Comparison of ENCODE assay signal across 10 cellular contexts in the genomic region with DNA sequence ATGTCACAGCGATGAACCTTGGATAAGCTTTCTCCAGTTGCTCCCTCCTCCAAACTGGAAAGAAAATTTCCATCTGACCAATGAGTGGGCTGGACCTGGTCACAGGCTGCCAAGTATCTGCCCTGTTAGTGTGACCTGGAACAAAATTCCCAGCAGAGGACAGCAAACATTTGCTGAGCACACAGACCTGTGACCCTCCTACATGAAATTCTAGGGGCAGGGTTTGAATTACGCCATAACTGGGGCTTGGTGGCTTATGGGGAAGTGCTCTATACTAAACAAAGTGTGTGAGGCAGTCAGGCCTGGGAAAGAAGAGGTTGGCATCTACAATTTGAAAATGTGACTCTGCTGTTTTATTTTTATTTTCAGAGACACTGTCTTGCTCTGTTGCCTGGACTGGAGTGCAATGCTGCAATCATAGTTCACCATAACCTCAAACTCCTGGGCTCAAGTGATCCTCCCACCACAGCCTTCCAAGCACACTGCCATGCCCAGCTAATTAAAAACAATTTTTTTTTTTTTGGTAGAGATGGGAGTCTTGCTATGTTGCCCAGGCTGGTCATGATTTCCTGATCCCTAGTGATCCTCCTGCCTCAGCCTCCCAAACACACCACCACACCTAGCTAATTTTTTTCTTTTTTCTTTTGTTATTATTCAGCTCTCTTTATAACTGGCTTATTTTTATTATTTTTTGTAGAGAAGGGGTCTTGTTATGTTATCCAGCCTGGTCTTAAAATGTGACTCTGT. TPM values are rescaled to one million over a fixed set of nuclear protein-coding genes. Genes with fewer than 3 reads are reported as not detected.
DNase-seq lines count a peak whose midpoint lies in the region; ATAC-seq and TF ChIP-seq lines count a peak whose summit lies in the region.
"Had no signal": no experiment of that assay in that cellular context is flagged by ENCODE, and none has a peak within 500 bp of the region (broad histone marks: within the 10 kb centered on the region; RNA-seq: fewer than 3 reads in every experiment).

No MANE protein-coding gene starts in this region.

- intact Hi-C loops in IMR-90 (cut with micrococcal nuclease): no loop called here

- WGBS in IMR-90 (ENCODE audit: extremely low coverage in 2 of 2, insufficient read length in 1 of 2), 2 experiments: no CpG with 5 or more reads among the region's 2 CpGs

- CTCF ChIA-PET in IMR-90 (lab: Yijun Ruan, JAX): no interaction called here

- H4K8ac ChIP-seq in IMR-90 (ENCODE audit: low read depth in 2 of 2, low read length in 2 of 2): no peak overlapping the region

- no peak overlapping the region for H2BK120ac ChIP-seq in IMR-90 (ENCODE audit: low read depth, low read length)

- no peak for TF ChIP-seq CTCF in IMR-90 (conservative IDR thresholded peaks at IDR 0.05; ENCODE audit: low read depth, low read length)

- H3K36me3 Mint-ChIP-seq in activated naive CD8-positive, alpha-beta T cell treated with anti-CD3 and anti-CD28 coated beads, Interleukin-2, amount 50 U/mL, for 24 hours (ENCODE audit: low read depth): peaks cover 14% of the 10 kb centered on the region
- peaks cover 6 to 15% (median 10%) of the 10 kb centered on the region in 3 donors for H3K36me3 Mint-ChIP-seq in naive thymus-derived CD8-positive, alpha-beta T cell

- no peak overlapping the region for H3K4me3 ChIP-seq in IMR-90 (ENCODE audit: insufficient read depth, low read depth, low read length)

- peaks cover 0 to 2% of the 10 kb centered on the region in 2 experiments; a peak in 2 of 4 replicates for H3K79me1 ChIP-seq in IMR-90 (ENCODE audit: low read depth in 1 of 2, low read length in 2 of 2)

- no peak overlapping the region for H3K4ac ChIP-seq in IMR-90 (ENCODE audit: low read depth, low read length)

- no peaks in the 10 kb centered on the region for H3K9me3 Mint-ChIP-seq in activated naive CD8-positive, alpha-beta T cell treated with anti-CD3 and anti-CD28 coated beads, Interleukin-2, amount 50 U/mL, for 24 hours
- no peaks in the 10 kb centered on the region for H3K9me3 Mint-ChIP-seq in naive thymus-derived CD8-positive, alpha-beta T cell

- H3K23ac ChIP-seq in IMR-90 (ENCODE audit: low read depth, low read length): peak overlapping the region; percentile 9; the same call in 1 of the 2 replicates

- ATAC-seq in IMR-90 (ENCODE audit: low read depth) (peak; percentile 60), GM18502 (IDR thresholded peaks at IDR 0.05; ENCODE audit: poor library complexity, unreplicated experiment) (no peak)
- ATAC-seq in activated naive CD8-positive, alpha-beta T cell treated with anti-CD3 and anti-CD28 coated beads, Interleukin-2, amount 50 U/mL, for 24 hours: no peak
- ATAC-seq in naive thymus-derived CD8-positive, alpha-beta T cell: no peak

- H3K9me3 ChIP-seq in IMR-90 (ENCODE audit: control insufficient read depth, insufficient read depth, low read length): no peaks in the 10 kb centered on the region

- H3K27me3 Mint-ChIP-seq in activated naive CD8-positive, alpha-beta T cell treated with anti-CD3 and anti-CD28 coated beads, Interleukin-2, amount 50 U/mL, for 24 hours: no peaks in the 10 kb centered on the region
- H3K27me3 Mint-ChIP-seq in naive thymus-derived CD8-positive, alpha-beta T cell: no peaks in the 10 kb centered on the region

- H2BK20ac ChIP-seq in IMR-90 (ENCODE audit: low read depth, low read length): no peak overlapping the region

- POLR2A ChIA-PET in IMR-90 (lab: Charles Lee; ENCODE audit: unreplicated experiment): no interaction called here
- POLR2A ChIA-PET in naive thymus-derived CD8-positive, alpha-beta T cell (lab: Charles Lee): interaction anchor here (1.3 to 7.8 kb wide), 3 partner anchors 8 to 19 kb away, joined by 3 to 117 read pairs (median 20); a partner anchor contains a TSS

- DNase-seq in AML-193 (lab: John Stamatoyannopoulos, UW) (peak; percentile 87), IMR-90 (no peak), DMS79 (lab: John Stamatoyannopoulos, UW) (no peak), DMS153 (lab: John Stamatoyannopoulos, UW) (no peak), NAMALWA (ENCODE audit: low spot score) (no peak)
- no peak for DNase-seq in activated naive CD8-positive, alpha-beta T cell treated with anti-CD3 and anti-CD28 coated beads, Interleukin-2, amount 50 U/mL, for 24 hours
- no peak for DNase-seq in naive thymus-derived CD8-positive, alpha-beta T cell
- DNase-seq: hippocampal formation, NCI-H187 treated with DMSO at 0.1 percent for 48 hours had no signal

- H2AFZ ChIP-seq in IMR-90 (replicated peaks; ENCODE audit: low read length, poor library complexity): peak overlapping the region; percentile 33

- H3K4me1 ChIP-seq in IMR-90 (ENCODE audit: control insufficient read depth, insufficient read depth, low read length): peaks cover 2% of the 10 kb centered on the region; the same call in 1 of the 2 replicates

- no peak overlapping the region for H4K91ac ChIP-seq in IMR-90 (ENCODE audit: insufficient read depth, low read depth, low read length)

- peaks cover 76% of the 10 kb centered on the region for H3K4me1 Mint-ChIP-seq in activated naive CD8-positive, alpha-beta T cell treated with anti-CD3 and anti-CD28 coated beads, Interleukin-2, amount 50 U/mL, for 24 hours
- H3K4me1 Mint-ChIP-seq in naive thymus-derived CD8-positive, alpha-beta T cell: peaks cover 38 to 87% (median 82%) of the 10 kb centered on the region in 4 donors

- TF ChIP-seq RAD21 in IMR-90 (IDR thresholded peaks at IDR 0.05; ENCODE audit: low read length): no peak

- dilution Hi-C loops in IMR-90 (cut with HindIII; ENCODE audit: low sequenced_read_pairs, unreplicated experiment): no loop called here

- peak overlapping the region; percentile 22 for H3K27ac Mint-ChIP-seq in activated naive CD8-positive, alpha-beta T cell treated with anti-CD3 and anti-CD28 coated beads, Interleukin-2, amount 50 U/mL, for 24 hours
- H3K27ac Mint-ChIP-seq in naive thymus-derived CD8-positive, alpha-beta T cell: peak overlapping the region in 8 of 10 donors; percentile 31 to 96 (median 86)

- no peak for TF ChIP-seq POLR2A in IMR-90 (IDR thresholded peaks at IDR 0.05; ENCODE audit: low read depth, low read length)

- no peak overlapping the region for H2BK15ac ChIP-seq in IMR-90 (ENCODE audit: low read depth, low read length)

- H4K5ac ChIP-seq in IMR-90 (ENCODE audit: low read depth, low read length): no peak overlapping the region

- H3K27ac ChIP-seq in IMR-90 (ENCODE audit: insufficient read depth, low read length): no peak overlapping the region

- H3K9me1 ChIP-seq in IMR-90 (ENCODE audit: insufficient read depth, low read length): peaks cover 5% of the 10 kb centered on the region; the same call in 1 of the 2 replicates

- no peak overlapping the region; the same call in 1 of the 2 replicates for H3K14ac ChIP-seq in IMR-90 (replicated peaks; ENCODE audit: low read depth, low read length)

- H3K18ac ChIP-seq in IMR-90 (ENCODE audit: low read depth, low read length): no peak overlapping the region

- no peak overlapping the region for H3K9ac ChIP-seq in IMR-90 (ENCODE audit: low read depth, low read length)

- no peak overlapping the region for H3K56ac ChIP-seq in IMR-90 (ENCODE audit: extremely low read depth, insufficient read depth, low read length)

- H3K27me3 ChIP-seq in IMR-90 (ENCODE audit: control insufficient read depth, insufficient read depth, low read length): no peaks in the 10 kb centered on the region

- H2AK5ac ChIP-seq in IMR-90 (ENCODE audit: low read depth, low read length): no peak overlapping the region

- H2BK5ac ChIP-seq in IMR-90 (ENCODE audit: low read depth, low read length, poor library complexity, severe bottlenecking): no peak overlapping the region

- BruUV-seq in IMR-90 (replicated peaks; lab: Mats Ljungman, UMichigan): no TSS peak

- H3K4me2 ChIP-seq in IMR-90 (ENCODE audit: low read depth, low read length): no peak overlapping the region

- in situ Hi-C loops in IMR-90 (cut with MboI; ENCODE audit: low sequenced_read_pairs): no loop called here

- no peak overlapping the region for H3K4me3 Mint-ChIP-seq in activated naive CD8-positive, alpha-beta T cell treated with anti-CD3 and anti-CD28 coated beads, Interleukin-2, amount 50 U/mL, for 24 hours
- H3K4me3 Mint-ChIP-seq in naive thymus-derived CD8-positive, alpha-beta T cell: peak overlapping the region in 5 of 10 donors; percentile 26 to 57 (median 47)

- H4K20me1 ChIP-seq in IMR-90 (ENCODE audit: insufficient read depth, low read length): no peaks in the 10 kb centered on the region

- H3K36me3 ChIP-seq in IMR-90 (ENCODE audit: control insufficient read depth, insufficient read depth, low read length): no peaks in the 10 kb centered on the region

- no peak overlapping the region for H2AK9ac ChIP-seq in IMR-90 (replicated peaks; ENCODE audit: low read depth, low read length, poor library complexity)

TF ChIP-seq in IMR-90, 13 proteins besides CTCF, POLR2A, EP300 and RAD21 (continues in another document):
- TF ChIP-seq, protein P1, sequence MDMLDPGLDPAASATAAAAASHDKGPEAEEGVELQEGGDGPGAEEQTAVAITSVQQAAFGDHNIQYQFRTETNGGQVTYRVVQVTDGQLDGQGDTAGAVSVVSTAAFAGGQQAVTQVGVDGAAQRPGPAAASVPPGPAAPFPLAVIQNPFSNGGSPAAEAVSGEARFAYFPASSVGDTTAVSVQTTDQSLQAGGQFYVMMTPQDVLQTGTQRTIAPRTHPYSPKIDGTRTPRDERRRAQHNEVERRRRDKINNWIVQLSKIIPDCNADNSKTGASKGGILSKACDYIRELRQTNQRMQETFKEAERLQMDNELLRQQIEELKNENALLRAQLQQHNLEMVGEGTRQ (IDR thresholded peaks at IDR 0.05; ENCODE audit: low read depth, low read length): no peak
- TF ChIP-seq NFE2L2 (IDR thresholded peaks at IDR 0.05; ENCODE audit: low read depth, low read length) (no peak), MAFK (IDR thresholded peaks at IDR 0.05; ENCODE audit: low read depth, low read length) (no peak), RCOR1 (IDR thresholded peaks at IDR 0.05; ENCODE audit: insufficient replicate concordance, low read length) (no peak), FOS (IDR thresholded peaks at IDR 0.05; ENCODE audit: low read depth, low read length) (no peak)

RNA-seq across cellular contexts. Expression of a gene that starts 13.6 kb away (rescaled TPM):
- 195 and 223 TPM in 2 replicates for total RNA-seq in IMR-90 (2012; rRNA removed)
- 93.8 and 95.0 TPM in 2 replicates for polyA plus RNA-seq in IMR-90 (2012; rRNA removed)
- 62.2 and 70.7 TPM in 2 replicates for polyA plus RNA-seq in IMR-90 (2012; cell fraction: cytosol; rRNA removed)
- polyA plus RNA-seq in IMR-90 (2012; cell fraction: nucleus; rRNA removed; ENCODE audit: low replicate concordance): 58.3 and 110 TPM in 2 replicates
- total RNA-seq in naive thymus-derived CD8-positive, alpha-beta T cell: 10 to 100 TPM; 55.1 to 56.0 TPM
- 100 to 1,000 TPM; 150 to 238 (median 176) TPM for polyA plus RNA-seq in naive thymus-derived CD8-positive, alpha-beta T cell

RNA-seq across cellular contexts. Expression of a gene that starts 41.5 kb away (rescaled TPM):
- total RNA-seq in IMR-90 (2012; rRNA removed): 7.0 and 15.6 TPM in 2 replicates
- 4.2 and 5.9 TPM in 2 replicates for polyA plus RNA-seq in IMR-90 (2012; rRNA removed)
- polyA plus RNA-seq in IMR-90 (2012; cell fraction: cytosol; rRNA removed): 1.4 and 1.7 TPM in 2 replicates
- polyA plus RNA-seq in IMR-90 (2012; cell fraction: nucleus; rRNA removed; ENCODE audit: low replicate concordance): 0.91 and 3.1 TPM in 2 replicates
- 10 to 100 TPM; 16.6 to 17.6 TPM for total RNA-seq in naive thymus-derived CD8-positive, alpha-beta T cell
- 10 to 100 TPM in 1 of 3 donors, 1 to 10 TPM in 2; 7.2 to 11.1 (median 7.7) TPM for polyA plus RNA-seq in naive thymus-derived CD8-positive, alpha-beta T cell

Comparison
In these comparisons a context has a peak if more than half of its experiments do, and no peak if none do; other contexts are left out.
1. DNase-seq: peak in AML-193 (2 of 2); none in IMR-90 (single experiment), activated naive CD8-positive, alpha-beta T cell treated with anti-CD3 and anti-CD28 coated beads, Interleukin-2, amount 50 U/mL, for 24 hours (single experiment), naive thymus-derived CD8-positive, alpha-beta T cell (0 of 10), DMS79 (single experiment), DMS153 (single experiment) and NAMALWA (single experiment).